Comparison of ENCODE assay signal across 1 cellular context in the genomic region with DNA sequence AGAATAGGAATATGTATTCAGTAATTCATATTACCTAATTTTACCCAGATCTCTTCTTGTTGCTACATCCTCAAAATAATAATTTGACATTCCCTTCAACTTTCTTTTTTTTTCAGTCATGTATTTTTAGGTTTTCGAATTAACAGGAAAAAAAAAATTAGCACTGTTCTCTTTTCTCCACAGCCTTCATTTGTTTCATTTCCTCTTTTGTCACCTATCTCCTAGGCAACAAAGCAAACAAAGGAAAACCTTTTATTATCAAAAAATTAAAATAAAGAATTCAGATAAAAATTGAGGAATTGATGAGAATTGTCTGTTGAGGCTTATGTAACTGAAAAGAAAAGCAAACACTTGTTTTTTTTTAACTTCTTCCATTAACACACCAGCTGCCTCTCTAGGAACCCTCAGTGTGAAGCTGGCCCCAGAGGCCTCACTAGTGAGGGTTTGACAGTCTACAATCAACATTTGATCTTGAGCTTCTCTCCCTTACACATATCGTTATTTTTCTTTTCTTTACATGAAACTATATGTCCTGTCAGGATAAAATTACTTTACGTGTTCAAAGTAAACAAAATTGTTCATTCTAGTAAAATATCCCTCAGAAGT.
TF ChIP-seq lines count a peak whose summit lies in the region.

No MANE protein-coding gene starts in this region.

TF ChIP-seq in HepG2, 621 proteins besides CTCF, POLR2A, EP300 and RAD21 (continued from another document):
- TF ChIP-seq, protein P1, sequence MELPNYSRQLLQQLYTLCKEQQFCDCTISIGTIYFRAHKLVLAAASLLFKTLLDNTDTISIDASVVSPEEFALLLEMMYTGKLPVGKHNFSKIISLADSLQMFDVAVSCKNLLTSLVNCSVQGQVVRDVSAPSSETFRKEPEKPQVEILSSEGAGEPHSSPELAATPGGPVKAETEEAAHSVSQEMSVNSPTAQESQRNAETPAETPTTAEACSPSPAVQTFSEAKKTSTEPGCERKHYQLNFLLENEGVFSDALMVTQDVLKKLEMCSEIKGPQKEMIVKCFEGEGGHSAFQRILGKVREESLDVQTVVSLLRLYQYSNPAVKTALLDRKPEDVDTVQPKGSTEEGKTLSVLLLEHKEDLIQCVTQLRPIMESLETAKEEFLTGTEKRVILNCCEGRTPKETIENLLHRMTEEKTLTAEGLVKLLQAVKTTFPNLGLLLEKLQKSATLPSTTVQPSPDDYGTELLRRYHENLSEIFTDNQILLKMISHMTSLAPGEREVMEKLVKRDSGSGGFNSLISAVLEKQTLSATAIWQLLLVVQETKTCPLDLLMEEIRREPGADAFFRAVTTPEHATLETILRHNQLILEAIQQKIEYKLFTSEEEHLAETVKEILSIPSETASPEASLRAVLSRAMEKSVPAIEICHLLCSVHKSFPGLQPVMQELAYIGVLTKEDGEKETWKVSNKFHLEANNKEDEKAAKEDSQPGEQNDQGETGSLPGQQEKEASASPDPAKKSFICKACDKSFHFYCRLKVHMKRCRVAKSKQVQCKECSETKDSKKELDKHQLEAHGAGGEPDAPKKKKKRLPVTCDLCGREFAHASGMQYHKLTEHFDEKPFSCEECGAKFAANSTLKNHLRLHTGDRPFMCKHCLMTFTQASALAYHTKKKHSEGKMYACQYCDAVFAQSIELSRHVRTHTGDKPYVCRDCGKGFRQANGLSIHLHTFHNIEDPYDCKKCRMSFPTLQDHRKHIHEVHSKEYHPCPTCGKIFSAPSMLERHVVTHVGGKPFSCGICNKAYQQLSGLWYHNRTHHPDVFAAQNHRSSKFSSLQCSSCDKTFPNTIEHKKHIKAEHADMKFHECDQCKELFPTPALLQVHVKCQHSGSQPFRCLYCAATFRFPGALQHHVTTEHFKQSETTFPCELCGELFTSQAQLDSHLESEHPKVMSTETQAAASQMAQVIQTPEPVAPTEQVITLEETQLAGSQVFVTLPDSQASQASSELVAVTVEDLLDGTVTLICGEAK (IDR thresholded peaks at IDR 0.05): no peak
- TF ChIP-seq, protein P1 (CRISPR knock-in tag; IDR thresholded peaks at IDR 0.05): no peak
